Comparison of ENCODE assay signal across 8 cellular contexts in the genomic region with DNA sequence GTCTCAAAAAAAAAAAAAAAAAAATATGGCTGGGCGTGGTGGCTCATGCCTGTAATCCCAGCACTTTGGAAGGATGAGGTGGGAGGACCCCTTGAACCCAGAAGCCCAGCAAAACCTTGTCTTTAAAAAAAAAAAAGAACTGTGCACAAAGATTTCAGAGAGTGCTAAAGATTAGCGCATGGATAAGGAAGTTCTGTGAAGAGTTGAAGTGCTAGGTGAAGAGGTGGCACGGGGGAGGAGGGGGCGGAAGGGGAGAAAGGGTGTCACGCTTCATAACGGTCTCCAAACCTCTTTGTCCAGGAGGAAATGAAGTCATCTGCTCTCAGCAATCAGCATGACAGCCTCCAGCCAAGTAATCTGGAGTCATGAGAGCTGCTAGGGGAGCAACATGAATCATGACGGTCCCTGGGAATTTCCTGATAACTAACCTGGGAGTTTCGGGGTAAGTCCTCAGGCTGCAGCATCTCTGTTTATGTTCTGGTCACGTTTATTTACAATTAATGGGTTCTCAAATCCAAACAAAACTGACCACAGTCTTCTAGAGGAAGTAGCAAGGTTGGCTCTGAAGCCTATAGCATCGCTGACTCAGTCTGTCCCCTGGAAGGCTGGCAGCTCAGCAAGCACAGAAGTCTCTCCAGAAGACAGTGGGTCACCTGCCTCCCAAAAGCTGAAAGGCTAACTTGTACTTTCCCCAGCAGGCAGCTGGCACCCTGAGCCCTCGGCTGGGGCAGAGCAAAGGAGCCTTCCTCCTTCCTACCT. TPM values are rescaled to one million over a fixed set of nuclear protein-coding genes. Genes with fewer than 3 reads are reported as not detected.
DNase-seq lines count a peak whose midpoint lies in the region; ATAC-seq and FAIRE-seq lines count a peak whose summit lies in the region.

No MANE protein-coding gene starts in this region.

- DNase-seq in G401 (ENCODE audit: low spot score) (peak; percentile 25), RCC 7860 (ENCODE audit: low spot score) (peak; percentile 98), immature natural killer cell (peak; percentile 50 to 54 (median 52)), NCI-H748 (lab: John Stamatoyannopoulos, UW; ENCODE audit: unreplicated experiment) (no peak)
- peak; percentile 48 for DNase-seq in activated naive CD4-positive, alpha-beta T cell treated with anti-CD3 and anti-CD28 coated beads, Interleukin-2, amount 50 U/mL, for 16 hours
- peak; percentile 38 to 52 for DNase-seq in stimulated activated CD8-positive, alpha-beta memory T cell treated with anti-CD3 and anti-CD28 coated beads, Interleukin-2, amount 100 ng/mL, for 48 hours (ENCODE audit: low read depth in 2 of 2)

- no peak overlapping the region for H3K27ac Mint-ChIP-seq in immature natural killer cell

- peak overlapping the region; percentile 53 to 77 (median 63) for H3K4me3 Mint-ChIP-seq in immature natural killer cell

- no peaks in the 10 kb centered on the region for H3K9me3 Mint-ChIP-seq in immature natural killer cell

- peaks cover 34 to 39% of the 10 kb centered on the region in 2 donors for H3K4me1 Mint-ChIP-seq in immature natural killer cell

- peaks cover 4 to 19% (median 15%) of the 10 kb centered on the region in 3 donors for H3K27me3 Mint-ChIP-seq in immature natural killer cell (ENCODE audit: low read depth in 3 of 3)

- peaks cover 0 to 3% (median 0%) of the 10 kb centered on the region in 3 donors for H3K36me3 Mint-ChIP-seq in immature natural killer cell

- ATAC-seq in HG02610 (IDR thresholded peaks at IDR 0.05; ENCODE audit: unreplicated experiment) = peak; percentile 70
- no peak for ATAC-seq in GM19467 (IDR thresholded peaks at IDR 0.05; ENCODE audit: unreplicated experiment)

- peak; percentile 93 for FAIRE-seq in RCC 7860 (lab: Jason Lieb, UNC)

- in situ Hi-C loops in G401 (cut with HindIII; ENCODE audit: low sequenced_read_pairs) = no loop called here

RNA-seq across cellular contexts. Expression of a gene that starts 1.9 kb away (rescaled TPM):
- total RNA-seq in G401 (2014; rRNA removed; shearing (Covaris generic)) = 124 and 143 TPM in 2 replicates
- polyA plus RNA-seq in immature natural killer cell = under 1 TPM in 1 of 3 donors, not detected in 2; 0.08 TPM

RNA-seq across cellular contexts. Expression of a gene that starts 34.7 kb away (rescaled TPM):
- 9.0 and 11.8 TPM in 2 replicates for total RNA-seq in G401 (2014; rRNA removed; shearing (Covaris generic))
- polyA plus RNA-seq in immature natural killer cell = 1 to 10 TPM; 4.8 to 5.8 (median 5.0) TPM
